30 cellular contexts compared by ENCODE assay signal in the genomic region with DNA sequence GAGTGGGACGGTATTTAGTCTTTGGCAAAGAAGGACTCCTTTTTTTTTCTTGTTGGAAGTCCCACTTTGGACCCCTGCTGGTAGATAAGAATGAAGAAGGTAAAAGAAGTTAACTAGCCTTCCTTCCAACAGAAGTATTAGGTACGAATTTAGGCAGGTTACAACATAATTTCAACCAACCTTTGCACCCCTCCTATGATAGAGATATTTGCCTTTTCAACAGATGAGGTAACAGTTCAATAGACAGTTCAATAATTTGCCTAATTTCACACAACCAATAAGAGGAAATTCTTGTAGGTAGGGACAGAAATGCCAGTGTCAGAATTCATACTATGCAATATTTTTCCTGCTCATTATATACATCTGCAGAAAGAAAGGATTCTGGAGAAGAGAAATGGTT.
"Had no signal": no experiment of that assay in that cellular context is flagged by ENCODE, and none has a peak within 500 bp of the region (broad histone marks: within the 10 kb centered on the region; RNA-seq: fewer than 3 reads in every experiment).

No MANE protein-coding gene starts in this region.

- H3K4me3 ChIP-seq: ascending aorta, breast epithelium, cardiac muscle cell, colonic mucosa, esophagus squamous epithelium, gastroesophageal sphincter had no signal

- FAIRE-seq: endometrium, endothelial cell of umbilical vein had no signal

- H3K36me3 ChIP-seq: ascending aorta, breast epithelium, colonic mucosa, esophagus squamous epithelium, gastroesophageal sphincter had no signal

- DNase-seq: activated CD4-positive, alpha-beta memory T cell treated with anti-CD3 and anti-CD28 coated beads for 36 hours; activated CD4-positive, alpha-beta T cell treated with anti-CD3 and anti-CD28 coated beads for 36 hours; activated CD4-positive, alpha-beta T cell treated with anti-CD3 and anti-CD28 coated beads, Interleukin-2, amount 10 ng/mL, durations not matched to agents 24 days and 14 days; activated CD4-positive, CD25-positive, alpha-beta regulatory T cell; activated CD4-positive, CD25-positive, alpha-beta regulatory T cell treated with anti-CD3 and anti-CD28 coated beads, Interleukin-2, amount 50 U/mL, for 72 hours; activated CD8-positive, alpha-beta memory T cell treated with anti-CD3 and anti-CD28 coated beads, Interleukin-2, amount 10 ng/mL, durations not matched to agents 7 days and 5 days; activated CD8-positive, alpha-beta memory T cell treated with anti-CD3 and anti-CD28 coated beads, Interleukin-2, amount 50 U/mL, for 4 hours; activated CD8-positive, alpha-beta T cell treated with anti-CD3 and anti-CD28 coated beads, Interleukin-2, amount 10 ng/mL, durations not matched to agents 7 days and 5 days; activated gamma-delta T cell; activated naive CD4-positive, alpha-beta T cell; activated naive CD4-positive, alpha-beta T cell treated with anti-CD3 and anti-CD28 coated beads, Interleukin-2, amount 10 ng/mL, durations not matched to agents 7 days and 5 days; activated naive CD8-positive, alpha-beta T cell treated with anti-CD3 and anti-CD28 coated beads, Interleukin-2, amount 10 ng/mL, durations not matched to agents 7 days and 5 days; activated T-cell treated with anti-CD3 and anti-CD28 coated beads for 4 hours; activated T-cell treated with anti-CD3 and anti-CD28 coated beads, Interleukin-2, amount 50 U/mL, for 24 hours; activated T-cell treated with anti-CD3 and anti-CD28 coated beads, Interleukin-2, amount 50 U/mL, for 72 hours; central memory CD4-positive, alpha-beta T cell; cerebellar nuclear complex; colonic mucosa; effector CD8-positive, alpha-beta T cell; esophagus squamous epithelium; foreskin melanocyte; hippocampal formation had no signal

- H3K9me3 ChIP-seq: ascending aorta, colonic mucosa, esophagus squamous epithelium, gastroesophageal sphincter had no signal

- ATAC-seq: activated CD4-positive, alpha-beta T cell treated with anti-CD3 and anti-CD28 coated beads for 36 hours; activated CD8-positive, alpha-beta memory T cell treated with anti-CD3 and anti-CD28 coated beads, Interleukin-2, amount 10 ng/mL, durations not matched to agents 7 days and 5 days; activated CD8-positive, alpha-beta T cell treated with anti-CD3 and anti-CD28 coated beads, Interleukin-2, amount 10 ng/mL, durations not matched to agents 7 days and 5 days; activated naive CD4-positive, alpha-beta T cell treated with anti-CD3 and anti-CD28 coated beads, Interleukin-2, amount 50 U/mL, for 72 hours; activated T-cell treated with anti-CD3 and anti-CD28 coated beads, Interleukin-2, amount 50 U/mL, for 72 hours; gastroesophageal sphincter had no signal

- H3K4me1 ChIP-seq: ascending aorta, breast epithelium, colonic mucosa, esophagus squamous epithelium, gastroesophageal sphincter had no signal

- H3K27me3 ChIP-seq: ascending aorta, breast epithelium, cardiac muscle cell, colonic mucosa, esophagus squamous epithelium, gastroesophageal sphincter had no signal

- H3K27ac ChIP-seq: ascending aorta, breast epithelium, cardiac muscle cell, colonic mucosa, epithelial cell of prostate, esophagus squamous epithelium, gastroesophageal sphincter had no signal
